20 cellular contexts compared by ENCODE assay signal in the genomic region with DNA sequence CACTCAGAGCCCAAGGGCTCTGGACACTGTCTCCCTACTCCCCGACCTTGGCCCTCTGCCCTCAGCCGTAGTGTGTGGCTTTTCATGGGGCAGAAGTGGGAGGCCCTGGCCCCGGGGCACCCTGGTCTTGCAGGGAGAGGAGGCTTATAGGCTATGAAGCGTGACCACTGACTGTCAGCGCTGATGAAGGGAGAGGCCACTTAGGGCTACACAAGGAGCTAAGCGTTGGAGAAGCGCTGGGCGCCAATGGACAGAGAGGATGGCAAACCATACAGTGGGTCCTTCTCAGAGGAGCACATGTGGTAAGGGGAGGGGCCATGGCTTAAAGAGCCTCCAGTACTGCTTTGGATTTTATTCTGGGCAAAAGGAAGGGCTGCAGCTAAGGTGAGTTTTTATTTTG. TPM values are rescaled to one million over a fixed set of nuclear protein-coding genes. Genes with fewer than 3 reads are reported as not detected.
DNase-seq lines count a peak whose midpoint lies in the region; ATAC-seq, FAIRE-seq and TF ChIP-seq lines count a peak whose summit lies in the region.
"Had no signal": no experiment of that assay in that cellular context is flagged by ENCODE, and none has a peak within 500 bp of the region (broad histone marks: within the 10 kb centered on the region; RNA-seq: fewer than 3 reads in every experiment).

No MANE protein-coding gene starts in this region.

- H3K4me3 ChIP-seq in HepG2 (replicated peaks in 1 of 3; ENCODE audit: insufficient read depth in 1 of 3, low read depth in 2 of 3, low read length in 3 of 3) (no peak overlapping the region), right lobe of liver (no peak overlapping the region)
- H3K4me3 ChIP-seq: GM23248, heart left ventricle, MG63, pancreas, PC-9, stomach had no signal

- peak; percentile 18; the same call in 1 of the 3 replicates for ATAC-seq in HepG2
- no peak for ATAC-seq in right lobe of liver
- ATAC-seq: heart left ventricle, pancreas had no signal

- no peak for DNase-seq in HepG2 (ENCODE audit: low spot score)
- no peak for DNase-seq in right lobe of liver
- DNase-seq in NCI-H1694 (lab: John Stamatoyannopoulos, UW), result no peak
- DNase-seq in CD14-positive monocyte (ENCODE audit: low spot score), result no peak
- no peak for DNase-seq in activated naive CD8-positive, alpha-beta T cell treated with anti-CD3 and anti-CD28 coated beads for 36 hours
- DNase-seq: activated gamma-delta T cell treated with Interleukin-2 at 50 U/mL for 16 hours, erythroblast, GM23248, MG63, NCI-H2171, pancreas, PC-9, stomach had no signal

- H3K4me1 Mint-ChIP-seq in brain, result peaks cover 38% of the 10 kb centered on the region
- peaks cover 7% of the 10 kb centered on the region for H3K4me1 Mint-ChIP-seq in CD14-positive monocyte
- peaks cover 14% of the 10 kb centered on the region for H3K4me1 Mint-ChIP-seq in activated naive CD8-positive, alpha-beta T cell treated with anti-CD3 and anti-CD28 coated beads for 36 hours

- in situ Hi-C loops in HepG2 (cut with HindIII; ENCODE audit: extremely low pct_ligation_motif_present, low pct_unique_long_range_greater_than_20kb), result loop anchor here (10.0 kb wide), 2 partner anchors 167 to 227 kb away; a partner anchor contains a TSS

- no peak overlapping the region for H3K4me2 ChIP-seq in HepG2 (ENCODE audit: low read depth, low read length)
- H3K4me2 ChIP-seq: PC-9 had no signal

- peaks cover 25% of the 10 kb centered on the region for H3K4me1 ChIP-seq in HepG2 (ENCODE audit: insufficient read depth, low read length)
- no peaks in the 10 kb centered on the region for H3K4me1 ChIP-seq in right lobe of liver

- no TSS peak for BruUV-seq in HepG2 (replicated peaks; lab: Mats Ljungman, UMichigan)

- TF ChIP-seq CTCF in HepG2 (CRISPR knock-in tag; IDR thresholded peaks at IDR 0.05), result no peak
- TF ChIP-seq CTCF in right lobe of liver (IDR thresholded peaks at IDR 0.05), result no peak
- TF ChIP-seq CTCF in brain (conservative IDR thresholded peaks at IDR 0.05), result no peak
- TF ChIP-seq CTCF in CD14-positive monocyte (IDR thresholded peaks at IDR 0.05), result no peak

- POLR2A ChIA-PET in HepG2 (lab: Yijun Ruan, JAX), result no interaction called here

- no peak overlapping the region for H3K27ac ChIP-seq in HepG2 (ENCODE audit: extremely low read length, insufficient read depth, low read length)
- no peak overlapping the region for H3K27ac ChIP-seq in right lobe of liver
- H3K27ac ChIP-seq: GM23248, heart left ventricle, pancreas, PC-9, stomach, VCaP had no signal

- no peak overlapping the region for H2AFZ ChIP-seq in HepG2 (ENCODE audit: low read length)
- H2AFZ ChIP-seq: GM23248, PC-9 had no signal

- H3K36me3 ChIP-seq in HepG2 (replicated peaks in 1 of 2; ENCODE audit: control insufficient read depth in 1 of 2, insufficient read depth in 2 of 2, low read length in 2 of 2) (no peaks in the 10 kb centered on the region), right lobe of liver (no peaks in the 10 kb centered on the region)
- H3K36me3 ChIP-seq: heart left ventricle, MG63, pancreas, stomach had no signal

- CTCF ChIA-PET in HepG2 (lab: Yijun Ruan, JAX; ENCODE audit: low intra/inter-chr PET ratio, low total read pairs), result no interaction called here

- H3K9ac ChIP-seq in HepG2 (ENCODE audit: insufficient read depth, low read depth, low read length), result no peak overlapping the region
- H3K9ac ChIP-seq: GM23248 had no signal

- TF ChIP-seq EP300 in HepG2 (IDR thresholded peaks at IDR 0.05; ENCODE audit: low read depth in 2 of 2, low read length in 2 of 2), result no peak
- TF ChIP-seq EP300 in HepG2 (CRISPR knock-in tag; IDR thresholded peaks at IDR 0.05; ENCODE audit: borderline replicate concordance), result no peak

- H3K36me3 Mint-ChIP-seq in brain (peaks cover 24% of the 10 kb centered on the region), CD14-positive monocyte (no peaks in the 10 kb centered on the region)
- no peaks in the 10 kb centered on the region for H3K36me3 Mint-ChIP-seq in activated naive CD8-positive, alpha-beta T cell treated with anti-CD3 and anti-CD28 coated beads for 36 hours

- H3K27ac Mint-ChIP-seq in brain (peak overlapping the region in 3 of 5 experiments; percentile 30 to 89 (median 41)), CD14-positive monocyte (no peak overlapping the region)
- H3K27ac Mint-ChIP-seq in activated naive CD8-positive, alpha-beta T cell treated with anti-CD3 and anti-CD28 coated beads for 36 hours, result no peak overlapping the region

- H3K4me3 Mint-ChIP-seq in brain (peak overlapping the region in 1 of 5 experiments; percentile 15), CD14-positive monocyte (no peak overlapping the region)
- no peak overlapping the region for H3K4me3 Mint-ChIP-seq in activated naive CD8-positive, alpha-beta T cell treated with anti-CD3 and anti-CD28 coated beads for 36 hours

- H3K79me2 ChIP-seq in HepG2 (ENCODE audit: insufficient read depth, low read length), result no peaks in the 10 kb centered on the region

- no peak for FAIRE-seq in HepG2 (lab: Jason Lieb, UNC)
- FAIRE-seq: astrocyte, D721Med, HTR-8/SVneo, keratinocyte, pancreas had no signal

- no peaks in the 10 kb centered on the region for H3K9me3 Mint-ChIP-seq in brain
- peaks cover 0 to 3% (median under 1%) of the 10 kb centered on the region in 7 donors for H3K9me3 Mint-ChIP-seq in CD14-positive monocyte
- no peaks in the 10 kb centered on the region for H3K9me3 Mint-ChIP-seq in activated naive CD8-positive, alpha-beta T cell treated with anti-CD3 and anti-CD28 coated beads for 36 hours

- H3K9me3 ChIP-seq in HepG2 (ENCODE audit: low read length) (no peaks in the 10 kb centered on the region), right lobe of liver (no peaks in the 10 kb centered on the region)
- H3K9me3 ChIP-seq: heart left ventricle, MG63, pancreas, stomach had no signal

- H3K27me3 Mint-ChIP-seq in brain (peaks cover 3% of the 10 kb centered on the region), CD14-positive monocyte (ENCODE audit: low read depth in 3 of 3) (peaks cover 54 to 58% (median 56%) of the 10 kb centered on the region in 3 donors)
- peaks cover 56% of the 10 kb centered on the region for H3K27me3 Mint-ChIP-seq in activated naive CD8-positive, alpha-beta T cell treated with anti-CD3 and anti-CD28 coated beads for 36 hours

- WGBS in HepG2 (ENCODE audit: low lambda C conversion rate), result 27% methylated on average over 8 of the region's 8 CpGs
- 23% methylated on average over 3 of the region's 8 CpGs for WGBS in right lobe of liver (ENCODE audit: insufficient coverage, low coverage, low lambda C conversion rate, missing lambda C conversion rate)

- no peak for TF ChIP-seq RAD21 in HepG2 (CRISPR knock-in tag; IDR thresholded peaks at IDR 0.05)

- H4K20me1 ChIP-seq in HepG2 (ENCODE audit: insufficient read depth, low read length), result no peaks in the 10 kb centered on the region

- peaks cover 1 to 45% of the 10 kb centered on the region in 2 experiments; a peak in 4 of 5 replicates for H3K27me3 ChIP-seq in HepG2 (ENCODE audit: control insufficient read depth in 1 of 2, insufficient read depth in 2 of 2, low read length in 2 of 2)
- H3K27me3 ChIP-seq in right lobe of liver, result no peaks in the 10 kb centered on the region
- H3K27me3 ChIP-seq: MG63, pancreas had no signal

- intact Hi-C loops in HepG2 (cut with micrococcal nuclease; ENCODE audit: unreplicated experiment), result no loop called here
- intact Hi-C loops in right lobe of liver (cut with DNase I), result no loop called here
- intact Hi-C loops in CD14-positive monocyte (cut with micrococcal nuclease), result loop anchor here (10.0 kb wide), 2 partner anchors 157 to 187 kb away; a partner anchor contains a TSS

- no peak for TF ChIP-seq POLR2A in HepG2 (IDR thresholded peaks at IDR 0.05; ENCODE audit: insufficient read depth in 1 of 2, low read depth in 2 of 2, low read length in 2 of 2)
- TF ChIP-seq POLR2A in right lobe of liver (IDR thresholded peaks at IDR 0.05), result no peak

RNA-seq across cellular contexts. Expression of a gene that starts 7.9 kb away (rescaled TPM):
- total RNA-seq in HepG2 (2016; rRNA removed; fragmentation: Illumina TruSeq; extraction: Trizol), result 0.21 and 0.60 TPM in 2 replicates
- total RNA-seq in HepG2 (2016; cell fraction: cytosol; rRNA removed; fragmentation: Illumina TruSeq; extraction: Trizol; ENCODE audit: low read depth), result not detected in 2 replicates
- total RNA-seq in HepG2 (2016; cell fraction: insoluble cytoplasmic fraction; rRNA removed; fragmentation: Illumina TruSeq; extraction: Trizol), result 0.28 TPM in 1 of 2 replicates, not detected in the other
- not detected in 2 replicates for total RNA-seq in HepG2 (2016; cell fraction: membrane; rRNA removed; fragmentation: Illumina TruSeq; extraction: Trizol)
- not detected in 2 replicates for total RNA-seq in HepG2 (2016; cell fraction: nucleus; rRNA removed; fragmentation: Illumina TruSeq; extraction: Trizol)
- polyA plus RNA-seq in HepG2 (2011; rRNA removed), result 0.37 and 0.40 TPM in 2 replicates
- 0.14 and 0.16 TPM in 2 replicates for polyA plus RNA-seq in HepG2 (2011; cell fraction: cytosol; rRNA removed)
- polyA plus RNA-seq in HepG2 (2011; cell fraction: nucleus; rRNA removed), result 0.50 and 0.85 TPM in 2 replicates
- polyA plus RNA-seq in HepG2 (2012), result 1.3 TPM in 1 of 2 replicates, not detected in the other
- polyA plus RNA-seq in HepG2 (2016; cell fraction: cytosol; fragmentation: Illumina TruSeq; extraction: Trizol; ENCODE audit: low read depth), result 0.24 TPM in 1 of 2 replicates, not detected in the other
- polyA plus RNA-seq in HepG2 (2016; cell fraction: insoluble cytoplasmic fraction; fragmentation: Illumina TruSeq; extraction: Trizol; ENCODE audit: low read depth), result 0.57 and 0.99 TPM in 2 replicates
- not detected in 2 replicates for polyA plus RNA-seq in HepG2 (2016; cell fraction: membrane; fragmentation: Illumina TruSeq; extraction: Trizol; ENCODE audit: low read depth)
- 0.51 and 1.8 TPM in 2 replicates for polyA plus RNA-seq in HepG2 (2016; cell fraction: nucleus; fragmentation: Illumina TruSeq; extraction: Trizol; ENCODE audit: insufficient read depth, low read depth)
- 1.2 TPM in 1 of 2 replicates, not detected in the other for polyA minus RNA-seq in HepG2 (2011; rRNA and poly(A)+ RNA removed; ENCODE audit: low replicate concordance)
- polyA minus RNA-seq in HepG2 (2011; cell fraction: cytosol; rRNA and poly(A)+ RNA removed), result not detected in 2 replicates
- not detected in 2 replicates for polyA minus RNA-seq in HepG2 (2011; cell fraction: nucleus; rRNA and poly(A)+ RNA removed)
- total RNA-seq in right lobe of liver, result under 1 TPM in 1 of 6 experiments, not detected in 5; 0.24 TPM
- 10.5 TPM for polyA plus RNA-seq in brain (ENCODE audit: insufficient read depth, low read depth, low replicate concordance)
- under 1 TPM in 1 of 2 donors, not detected in 1; 0.23 TPM for polyA plus RNA-seq in CD14-positive monocyte
- total RNA-seq in activated naive CD8-positive, alpha-beta T cell treated with anti-CD3 and anti-CD28 coated beads for 36 hours, result 1 to 10 TPM; 1.2 to 1.6 TPM

RNA-seq across cellular contexts. Expression of a gene that starts 20.3 kb away (rescaled TPM):
- total RNA-seq in HepG2 (2016; rRNA removed; fragmentation: Illumina TruSeq; extraction: Trizol) (12.7 and 16.6 TPM in 2 replicates), right lobe of liver (1 to 10 TPM; 1.1 to 7.5 (median 2.6) TPM)
- 0.30 and 0.53 TPM in 2 replicates for total RNA-seq in HepG2 (2016; cell fraction: cytosol; rRNA removed; fragmentation: Illumina TruSeq; extraction: Trizol; ENCODE audit: low read depth)
- total RNA-seq in HepG2 (2016; cell fraction: insoluble cytoplasmic fraction; rRNA removed; fragmentation: Illumina TruSeq; extraction: Trizol), result 9.1 and 18.2 TPM in 2 replicates
- total RNA-seq in HepG2 (2016; cell fraction: membrane; rRNA removed; fragmentation: Illumina TruSeq; extraction: Trizol), result 1.4 and 1.5 TPM in 2 replicates
- 11.7 and 13.1 TPM in 2 replicates for total RNA-seq in HepG2 (2016; cell fraction: nucleus; rRNA removed; fragmentation: Illumina TruSeq; extraction: Trizol)
- polyA plus RNA-seq in HepG2 (2011; rRNA removed) (1.7 and 2.5 TPM in 2 replicates), brain (ENCODE audit: insufficient read depth, low read depth, low replicate concordance) (12.7 TPM), CD14-positive monocyte (not detected)
- polyA plus RNA-seq in HepG2 (2011; cell fraction: cytosol; rRNA removed), result 1.1 and 1.2 TPM in 2 replicates
- 9.3 and 9.7 TPM in 2 replicates for polyA plus RNA-seq in HepG2 (2011; cell fraction: nucleus; rRNA removed)
- polyA plus RNA-seq in HepG2 (2012), result 3.5 and 3.6 TPM in 2 replicates
- 0.32 and 0.38 TPM in 2 replicates for polyA plus RNA-seq in HepG2 (2016; cell fraction: cytosol; fragmentation: Illumina TruSeq; extraction: Trizol; ENCODE audit: low read depth)
- 8.6 and 10.8 TPM in 2 replicates for polyA plus RNA-seq in HepG2 (2016; cell fraction: insoluble cytoplasmic fraction; fragmentation: Illumina TruSeq; extraction: Trizol; ENCODE audit: low read depth)
- polyA plus RNA-seq in HepG2 (2016; cell fraction: membrane; fragmentation: Illumina TruSeq; extraction: Trizol; ENCODE audit: low read depth), result 0.46 and 0.93 TPM in 2 replicates
- 27.3 and 27.7 TPM in 2 replicates for polyA plus RNA-seq in HepG2 (2016; cell fraction: nucleus; fragmentation: Illumina TruSeq; extraction: Trizol; ENCODE audit: insufficient read depth, low read depth)
- 0.91 and 2.7 TPM in 2 replicates for polyA minus RNA-seq in HepG2 (2011; rRNA and poly(A)+ RNA removed; ENCODE audit: low replicate concordance)
- polyA minus RNA-seq in HepG2 (2011; cell fraction: cytosol; rRNA and poly(A)+ RNA removed), result 2.4 and 2.5 TPM in 2 replicates
- 1.5 and 1.7 TPM in 2 replicates for polyA minus RNA-seq in HepG2 (2011; cell fraction: nucleus; rRNA and poly(A)+ RNA removed)
- total RNA-seq in activated naive CD8-positive, alpha-beta T cell treated with anti-CD3 and anti-CD28 coated beads for 36 hours, result under 1 TPM in 1 of 2 experiments, not detected in 1; 0.04 TPM
- polyA plus RNA-seq: keratinocyte had no signal

RNA-seq across cellular contexts. Expression of a gene that starts 30.8 kb away (rescaled TPM):
- 8.1 and 11.9 TPM in 2 replicates for total RNA-seq in HepG2 (2016; rRNA removed; fragmentation: Illumina TruSeq; extraction: Trizol)
- total RNA-seq in HepG2 (2016; cell fraction: cytosol; rRNA removed; fragmentation: Illumina TruSeq; extraction: Trizol; ENCODE audit: low read depth), result 4.8 and 7.1 TPM in 2 replicates
- total RNA-seq in HepG2 (2016; cell fraction: insoluble cytoplasmic fraction; rRNA removed; fragmentation: Illumina TruSeq; extraction: Trizol), result 8.7 and 14.6 TPM in 2 replicates
- total RNA-seq in HepG2 (2016; cell fraction: membrane; rRNA removed; fragmentation: Illumina TruSeq; extraction: Trizol), result 7.4 and 7.9 TPM in 2 replicates
- 8.7 and 16.4 TPM in 2 replicates for total RNA-seq in HepG2 (2016; cell fraction: nucleus; rRNA removed; fragmentation: Illumina TruSeq; extraction: Trizol)
- polyA plus RNA-seq in HepG2 (2011; rRNA removed), result 24.0 and 26.3 TPM in 2 replicates
- polyA plus RNA-seq in HepG2 (2011; cell fraction: cytosol; rRNA removed), result 15.1 and 18.0 TPM in 2 replicates
- 45.6 and 53.5 TPM in 2 replicates for polyA plus RNA-seq in HepG2 (2011; cell fraction: nucleus; rRNA removed)
- polyA plus RNA-seq in HepG2 (2012), result 18.4 and 20.2 TPM in 2 replicates
- polyA plus RNA-seq in HepG2 (2016; cell fraction: cytosol; fragmentation: Illumina TruSeq; extraction: Trizol; ENCODE audit: low read depth), result 4.1 and 5.6 TPM in 2 replicates
- polyA plus RNA-seq in HepG2 (2016; cell fraction: insoluble cytoplasmic fraction; fragmentation: Illumina TruSeq; extraction: Trizol; ENCODE audit: low read depth), result 7.1 and 9.1 TPM in 2 replicates
- 6.4 and 8.1 TPM in 2 replicates for polyA plus RNA-seq in HepG2 (2016; cell fraction: membrane; fragmentation: Illumina TruSeq; extraction: Trizol; ENCODE audit: low read depth)
- 35.7 and 36.8 TPM in 2 replicates for polyA plus RNA-seq in HepG2 (2016; cell fraction: nucleus; fragmentation: Illumina TruSeq; extraction: Trizol; ENCODE audit: insufficient read depth, low read depth)
- 28.4 and 53.9 TPM in 2 replicates for polyA minus RNA-seq in HepG2 (2011; rRNA and poly(A)+ RNA removed; ENCODE audit: low replicate concordance)
- 9.3 and 11.1 TPM in 2 replicates for polyA minus RNA-seq in HepG2 (2011; cell fraction: cytosol; rRNA and poly(A)+ RNA removed)
- polyA minus RNA-seq in HepG2 (2011; cell fraction: nucleus; rRNA and poly(A)+ RNA removed), result 16.1 and 19.6 TPM in 2 replicates
- 10 to 100 TPM; 11.6 to 25.7 (median 20.6) TPM for total RNA-seq in right lobe of liver
- 46.8 TPM for polyA plus RNA-seq in brain (ENCODE audit: insufficient read depth, low read depth, low replicate concordance)
- polyA plus RNA-seq in CD14-positive monocyte, result 1 to 10 TPM; 4.6 to 4.8 TPM
- total RNA-seq in activated naive CD8-positive, alpha-beta T cell treated with anti-CD3 and anti-CD28 coated beads for 36 hours, result 10 to 100 TPM; 24.4 to 24.9 TPM

RNA-seq across cellular contexts. Expression of a gene that starts 31.1 kb away (rescaled TPM):
- 17.8 and 19.8 TPM in 2 replicates for total RNA-seq in HepG2 (2016; rRNA removed; fragmentation: Illumina TruSeq; extraction: Trizol)
- 4.3 and 4.7 TPM in 2 replicates for total RNA-seq in HepG2 (2016; cell fraction: cytosol; rRNA removed; fragmentation: Illumina TruSeq; extraction: Trizol; ENCODE audit: low read depth)
- total RNA-seq in HepG2 (2016; cell fraction: insoluble cytoplasmic fraction; rRNA removed; fragmentation: Illumina TruSeq; extraction: Trizol), result 17.0 and 17.7 TPM in 2 replicates
- 13.2 and 14.0 TPM in 2 replicates for total RNA-seq in HepG2 (2016; cell fraction: membrane; rRNA removed; fragmentation: Illumina TruSeq; extraction: Trizol)
- total RNA-seq in HepG2 (2016; cell fraction: nucleus; rRNA removed; fragmentation: Illumina TruSeq; extraction: Trizol), result 9.6 and 14.9 TPM in 2 replicates
- polyA plus RNA-seq in HepG2 (2011; rRNA removed), result 21.3 and 22.8 TPM in 2 replicates
- polyA plus RNA-seq in HepG2 (2011; cell fraction: cytosol; rRNA removed), result 14.8 and 16.6 TPM in 2 replicates
- polyA plus RNA-seq in HepG2 (2011; cell fraction: nucleus; rRNA removed), result 7.5 and 8.0 TPM in 2 replicates
- 13.2 and 14.7 TPM in 2 replicates for polyA plus RNA-seq in HepG2 (2012)
- 4.2 and 5.1 TPM in 2 replicates for polyA plus RNA-seq in HepG2 (2016; cell fraction: cytosol; fragmentation: Illumina TruSeq; extraction: Trizol; ENCODE audit: low read depth)
- polyA plus RNA-seq in HepG2 (2016; cell fraction: insoluble cytoplasmic fraction; fragmentation: Illumina TruSeq; extraction: Trizol; ENCODE audit: low read depth), result 31.5 and 36.7 TPM in 2 replicates
- polyA plus RNA-seq in HepG2 (2016; cell fraction: membrane; fragmentation: Illumina TruSeq; extraction: Trizol; ENCODE audit: low read depth), result 12.8 and 15.4 TPM in 2 replicates
- polyA plus RNA-seq in HepG2 (2016; cell fraction: nucleus; fragmentation: Illumina TruSeq; extraction: Trizol; ENCODE audit: insufficient read depth, low read depth), result 21.4 and 24.7 TPM in 2 replicates
- 27.7 and 116 TPM in 2 replicates for polyA minus RNA-seq in HepG2 (2011; rRNA and poly(A)+ RNA removed; ENCODE audit: low replicate concordance)
- 9.0 and 13.8 TPM in 2 replicates for polyA minus RNA-seq in HepG2 (2011; cell fraction: cytosol; rRNA and poly(A)+ RNA removed)
- 11.8 and 21.6 TPM in 2 replicates for polyA minus RNA-seq in HepG2 (2011; cell fraction: nucleus; rRNA and poly(A)+ RNA removed)
- total RNA-seq in right lobe of liver, result 10 to 100 TPM; 10.3 to 14.1 (median 12.2) TPM
- 41.5 TPM for polyA plus RNA-seq in brain (ENCODE audit: insufficient read depth, low read depth, low replicate concordance)
- polyA plus RNA-seq in CD14-positive monocyte, result 10 to 100 TPM; 17.2 to 18.1 TPM
- 10 to 100 TPM; 74.9 to 77.4 TPM for total RNA-seq in activated naive CD8-positive, alpha-beta T cell treated with anti-CD3 and anti-CD28 coated beads for 36 hours

RNA-seq across cellular contexts. Expression of a gene that starts 43.4 kb away (rescaled TPM):
- total RNA-seq in HepG2 (2016; rRNA removed; fragmentation: Illumina TruSeq; extraction: Trizol) (42.9 and 45.7 TPM in 2 replicates), right lobe of liver (10 to 100 TPM; 47.2 to 83.2 (median 61.4) TPM)
- total RNA-seq in HepG2 (2016; cell fraction: cytosol; rRNA removed; fragmentation: Illumina TruSeq; extraction: Trizol; ENCODE audit: low read depth), result 18.3 and 22.1 TPM in 2 replicates
- 43.5 and 49.0 TPM in 2 replicates for total RNA-seq in HepG2 (2016; cell fraction: insoluble cytoplasmic fraction; rRNA removed; fragmentation: Illumina TruSeq; extraction: Trizol)
- 21.2 and 21.3 TPM in 2 replicates for total RNA-seq in HepG2 (2016; cell fraction: membrane; rRNA removed; fragmentation: Illumina TruSeq; extraction: Trizol)
- total RNA-seq in HepG2 (2016; cell fraction: nucleus; rRNA removed; fragmentation: Illumina TruSeq; extraction: Trizol), result 13.5 and 22.5 TPM in 2 replicates
- polyA plus RNA-seq in HepG2 (2011; rRNA removed) (37.7 and 38.1 TPM in 2 replicates), brain (ENCODE audit: insufficient read depth, low read depth, low replicate concordance) (111 TPM), CD14-positive monocyte (10 to 100 TPM; 38.4 to 47.0 TPM)
- polyA plus RNA-seq in HepG2 (2011; cell fraction: cytosol; rRNA removed), result 28.3 and 29.4 TPM in 2 replicates
- polyA plus RNA-seq in HepG2 (2011; cell fraction: nucleus; rRNA removed), result 15.0 and 17.2 TPM in 2 replicates
- polyA plus RNA-seq in HepG2 (2012), result 29.0 TPM in 2 replicates
- 21.1 and 21.8 TPM in 2 replicates for polyA plus RNA-seq in HepG2 (2016; cell fraction: cytosol; fragmentation: Illumina TruSeq; extraction: Trizol; ENCODE audit: low read depth)
- 58.3 and 58.4 TPM in 2 replicates for polyA plus RNA-seq in HepG2 (2016; cell fraction: insoluble cytoplasmic fraction; fragmentation: Illumina TruSeq; extraction: Trizol; ENCODE audit: low read depth)
- polyA plus RNA-seq in HepG2 (2016; cell fraction: membrane; fragmentation: Illumina TruSeq; extraction: Trizol; ENCODE audit: low read depth), result 18.3 and 20.0 TPM in 2 replicates
- 39.4 and 46.6 TPM in 2 replicates for polyA plus RNA-seq in HepG2 (2016; cell fraction: nucleus; fragmentation: Illumina TruSeq; extraction: Trizol; ENCODE audit: insufficient read depth, low read depth)
- 13.2 and 67.4 TPM in 2 replicates for polyA minus RNA-seq in HepG2 (2011; rRNA and poly(A)+ RNA removed; ENCODE audit: low replicate concordance)
- 8.8 and 9.7 TPM in 2 replicates for polyA minus RNA-seq in HepG2 (2011; cell fraction: cytosol; rRNA and poly(A)+ RNA removed)
- polyA minus RNA-seq in HepG2 (2011; cell fraction: nucleus; rRNA and poly(A)+ RNA removed), result 5.7 and 8.6 TPM in 2 replicates
- total RNA-seq in activated naive CD8-positive, alpha-beta T cell treated with anti-CD3 and anti-CD28 coated beads for 36 hours, result 10 to 100 TPM; 85.1 to 94.6 TPM

Comparison
In these comparisons a context has a peak if more than half of its experiments do, and no peak if none do; other contexts are left out.
1. H3K27ac Mint-ChIP-seq: peak in brain (3 of 5); none in CD14-positive monocyte (0 of 7) and activated naive CD8-positive, alpha-beta T cell treated with anti-CD3 and anti-CD28 coated beads for 36 hours (single experiment).
2. intact Hi-C loops: an anchor here in CD14-positive monocyte (10.0 kb wide); none called in HepG2 and right lobe of liver.